Comparison of ENCODE assay signal across 20 cellular contexts in genomic region chr15:101637549-101638318, GRCh38. TPM values are rescaled to one million over a fixed set of nuclear protein-coding genes. Genes with fewer than 3 reads are reported as not detected.
DNase-seq lines count a peak whose midpoint lies in the region; ATAC-seq, FAIRE-seq and TF ChIP-seq lines count a peak whose summit lies in the region.
"Had no signal": no experiment of that assay in that cellular context is flagged by ENCODE, and none has a peak within 500 bp of the region (broad histone marks: within the 10 kb centered on the region; RNA-seq: fewer than 3 reads in every experiment).

No MANE protein-coding gene starts in this region.

- H2AFZ ChIP-seq in GM23338, result no peak overlapping the region
- H2AFZ ChIP-seq in PC-9, result no peak overlapping the region
- no peak overlapping the region for H2AFZ ChIP-seq in H1 (ENCODE audit: low read length)

- H3K4me3 ChIP-seq in GM23338, result no peak overlapping the region
- no peak overlapping the region for H3K4me3 ChIP-seq in PC-9
- H3K4me3 ChIP-seq in H1 (ENCODE audit: extremely low read depth in 1 of 4, insufficient read depth in 2 of 4, low read depth in 3 of 4, low read length in 4 of 4), result no peak overlapping the region
- H3K4me3 ChIP-seq in right lobe of liver, result no peak overlapping the region
- H3K4me3 ChIP-seq: right atrium auricular region, SJSA1 had no signal

- H3K23me2 ChIP-seq in H1 (ENCODE audit: low read depth, low read length), result no peaks in the 10 kb centered on the region

- H3K4ac ChIP-seq in H1 (replicated peaks; ENCODE audit: insufficient read length, low read depth, low read length), result no peak overlapping the region

- no peaks in the 10 kb centered on the region for H3K9me3 Mint-ChIP-seq in GM23338
- H3K9me3 Mint-ChIP-seq in activated CD8-positive, alpha-beta T cell treated with anti-CD3 and anti-CD28 coated beads, Interleukin-2, amount 10 ng/mL, durations not matched to agents 7 days and 5 days (ENCODE audit: insufficient read depth), result no peaks in the 10 kb centered on the region
- H3K9me3 Mint-ChIP-seq: activated naive CD4-positive, alpha-beta T cell treated with anti-CD3 and anti-CD28 coated beads, Interleukin-2, amount 10 ng/mL, durations not matched to agents 7 days and 5 days; brain had no signal

- H2BK20ac ChIP-seq in H1 (ENCODE audit: low read length), result no peak overlapping the region

- H3K27me3 Mint-ChIP-seq in GM23338 (ENCODE audit: insufficient read depth, low read depth, poor library complexity), result peaks cover 6% of the 10 kb centered on the region
- H3K27me3 Mint-ChIP-seq in activated CD8-positive, alpha-beta T cell treated with anti-CD3 and anti-CD28 coated beads, Interleukin-2, amount 10 ng/mL, durations not matched to agents 7 days and 5 days (ENCODE audit: low read depth), result no peaks in the 10 kb centered on the region
- H3K27me3 Mint-ChIP-seq: activated naive CD4-positive, alpha-beta T cell treated with anti-CD3 and anti-CD28 coated beads, Interleukin-2, amount 10 ng/mL, durations not matched to agents 7 days and 5 days; brain had no signal

- H3F3A ChIP-seq in GM23338 (replicated peaks; ENCODE audit: low read depth) (no peaks in the 10 kb centered on the region), PC-9 (ENCODE audit: insufficient read depth, low read depth) (peaks cover 32% of the 10 kb centered on the region; the same call in 1 of the 2 replicates)

- H3K27ac ChIP-seq in GM23338 (ENCODE audit: low read depth) (peak overlapping the region; percentile 20; the same call in 1 of the 2 replicates), PC-9 (peak overlapping the region; percentile 81), H1 (ENCODE audit: low read depth, low read length) (no peak overlapping the region), right lobe of liver (peak overlapping the region in 2 of 3 donors; percentile 7 to 16)
- H3K27ac ChIP-seq: right atrium auricular region, SJSA1 had no signal

- H4K5ac ChIP-seq in H1 (ENCODE audit: insufficient read length, low read depth, low read length), result no peak overlapping the region

- H3K4me1 Mint-ChIP-seq in GM23338, result peaks cover 22% of the 10 kb centered on the region
- H3K4me1 Mint-ChIP-seq in activated CD8-positive, alpha-beta T cell treated with anti-CD3 and anti-CD28 coated beads, Interleukin-2, amount 10 ng/mL, durations not matched to agents 7 days and 5 days (ENCODE audit: low read depth), result peaks cover 17% of the 10 kb centered on the region

- no peak overlapping the region for H2BK12ac ChIP-seq in H1 (ENCODE audit: low read depth, low read length)

- intact Hi-C loops in PC-9 (cut with micrococcal nuclease; ENCODE audit: unreplicated experiment), result loop anchor here (1.0 kb wide), 1 partner anchor 58 kb away; no protein-coding TSS in a partner anchor
- intact Hi-C loops in right lobe of liver (cut with DNase I), result no loop called here
- intact Hi-C loops in sciatic nerve (cut with DNase I), result no loop called here

- no peak for TF ChIP-seq POLR2A in H1 (IDR thresholded peaks at IDR 0.05; ENCODE audit: control extremely low read depth in 1 of 2, low read depth in 2 of 2, low read length in 2 of 2)
- no peak for TF ChIP-seq POLR2A in right lobe of liver (IDR thresholded peaks at IDR 0.05)

- H3K4me2 ChIP-seq in GM23338, result 0 out of 2 replicates have a peak overlapping the region, but pooled peaks have one; percentile 34
- H3K4me2 ChIP-seq in PC-9, result peak overlapping the region; percentile 44
- no peak overlapping the region for H3K4me2 ChIP-seq in H1 (ENCODE audit: insufficient read depth in 1 of 2, low read depth in 2 of 2, low read length in 2 of 2)

- WGBS in H1 (ENCODE audit: extremely low coverage in 1 of 2, insufficient coverage in 1 of 2, insufficient read length in 1 of 2, insufficient replicate concordance in 2 of 2, low coverage in 1 of 2, low lambda C conversion rate in 2 of 2, missing lambda C conversion rate in 1 of 2), 2 experiments, result 76% methylated on average over 9 of the region's 9 CpGs; no CpG with 5 or more reads in 1 of the 2 experiments
- 44% methylated on average over 9 of the region's 9 CpGs for WGBS in right lobe of liver (ENCODE audit: insufficient coverage, low coverage, low lambda C conversion rate, missing lambda C conversion rate)

- no peak overlapping the region for H4K8ac ChIP-seq in H1 (ENCODE audit: extremely low read depth, insufficient read depth, low read length)

- CTCF ChIA-PET in PC-9 (lab: Charles Lee) (interaction anchor here (0.6 to 0.7 kb wide), 3 partner anchors 73 to 326 kb away, joined by 4 to 11 read pairs (median 8); no protein-coding TSS in a partner anchor), H1 (lab: Charles Lee; ENCODE audit: partially characterized antibody) (interaction anchor here (0.7 to 8.8 kb wide), 7 partner anchors 15 to 368 kb away, joined by 3 to 70 read pairs (median 4); no protein-coding TSS in a partner anchor)
- CTCF ChIA-PET in activated CD8-positive, alpha-beta T cell treated with anti-CD3 and anti-CD28 coated beads, Interleukin-2, amount 10 ng/mL, durations not matched to agents 7 days and 5 days (lab: Charles Lee), result interaction anchor here (1.8 to 8.3 kb wide), 2 partner anchors 12 to 343 kb away, joined by 5 to 202 read pairs; partner anchors contain the start of gene SNRPA1

- no peak overlapping the region for H3K4me3 Mint-ChIP-seq in GM23338
- no peak overlapping the region for H3K4me3 Mint-ChIP-seq in activated CD8-positive, alpha-beta T cell treated with anti-CD3 and anti-CD28 coated beads, Interleukin-2, amount 10 ng/mL, durations not matched to agents 7 days and 5 days
- H3K4me3 Mint-ChIP-seq: activated naive CD4-positive, alpha-beta T cell treated with anti-CD3 and anti-CD28 coated beads, Interleukin-2, amount 10 ng/mL, durations not matched to agents 7 days and 5 days; brain had no signal

- H3K56ac ChIP-seq in H1 (replicated peaks; ENCODE audit: insufficient read length, low read depth, low read length), result no peak overlapping the region

- POLR2A ChIA-PET in PC-9 (lab: Charles Lee; ENCODE audit: unreplicated experiment), result interaction anchor here (0.6 to 0.7 kb wide), 2 partner anchors 14 to 69 kb away, joined by 3 to 4 read pairs; no protein-coding TSS in a partner anchor
- POLR2A ChIA-PET in H1 (lab: Charles Lee; ENCODE audit: partially characterized antibody), result no interaction called here
- POLR2A ChIA-PET in activated CD8-positive, alpha-beta T cell treated with anti-CD3 and anti-CD28 coated beads, Interleukin-2, amount 10 ng/mL, durations not matched to agents 7 days and 5 days (lab: Charles Lee), result interaction anchor here (1.3 kb wide), 1 partner anchor 11 kb away, joined by 3 read pairs; no protein-coding TSS in a partner anchor

- H3K9me2 ChIP-seq in GM23338 (ENCODE audit: insufficient read depth) (no peaks in the 10 kb centered on the region), PC-9 (ENCODE audit: insufficient read depth) (no peaks in the 10 kb centered on the region)

- H3K27me3 ChIP-seq in GM23338 (ENCODE audit: insufficient read depth) (no peaks in the 10 kb centered on the region), PC-9 (ENCODE audit: insufficient read depth, low read depth) (no peaks in the 10 kb centered on the region), H1 (replicated peaks in 1 of 4; ENCODE audit: control insufficient read depth in 3 of 4, extremely low read depth in 1 of 4, insufficient read depth in 3 of 4, low read length in 3 of 4) (no peaks in the 10 kb centered on the region), right lobe of liver (no peaks in the 10 kb centered on the region)
- H3K27me3 ChIP-seq: right atrium auricular region, SJSA1 had no signal

- peaks cover 3% of the 10 kb centered on the region; the same call in 2 of the 3 replicates for H3K36me3 Mint-ChIP-seq in GM23338 (ENCODE audit: low read depth)
- H3K36me3 Mint-ChIP-seq in activated CD8-positive, alpha-beta T cell treated with anti-CD3 and anti-CD28 coated beads, Interleukin-2, amount 10 ng/mL, durations not matched to agents 7 days and 5 days (ENCODE audit: low read depth), result peaks cover 34% of the 10 kb centered on the region

- H3K79me2 ChIP-seq in GM23338 (replicated peaks; ENCODE audit: insufficient read depth), result no peaks in the 10 kb centered on the region
- no peaks in the 10 kb centered on the region for H3K79me2 ChIP-seq in PC-9 (ENCODE audit: low read depth)
- no peaks in the 10 kb centered on the region for H3K79me2 ChIP-seq in H1 (ENCODE audit: control insufficient read depth in 1 of 2, insufficient read depth in 2 of 2, low read length in 2 of 2)

- no peak overlapping the region for H2AK5ac ChIP-seq in H1 (ENCODE audit: low read depth, low read length)

- peak overlapping the region; percentile 93 for H3K27ac Mint-ChIP-seq in GM23338
- no peak overlapping the region for H3K27ac Mint-ChIP-seq in activated CD8-positive, alpha-beta T cell treated with anti-CD3 and anti-CD28 coated beads, Interleukin-2, amount 10 ng/mL, durations not matched to agents 7 days and 5 days
- H3K27ac Mint-ChIP-seq: activated naive CD4-positive, alpha-beta T cell treated with anti-CD3 and anti-CD28 coated beads, Interleukin-2, amount 10 ng/mL, durations not matched to agents 7 days and 5 days had no signal

- no peak for TF ChIP-seq EP300 in H1 (IDR thresholded peaks at IDR 0.05; ENCODE audit: borderline replicate concordance in 1 of 2, low read depth in 2 of 2, low read length in 2 of 2)

- no peak overlapping the region for H2BK5ac ChIP-seq in H1 (ENCODE audit: low read depth, low read length)

- H3K9me3 ChIP-seq in PC-9 (ENCODE audit: insufficient read depth, low read depth), result no peaks in the 10 kb centered on the region
- no peaks in the 10 kb centered on the region for H3K9me3 ChIP-seq in H1 (ENCODE audit: insufficient read depth in 2 of 2, low read depth in 1 of 2, low read length in 1 of 2)
- H3K9me3 ChIP-seq in right lobe of liver, result no peaks in the 10 kb centered on the region
- H3K9me3 ChIP-seq: right atrium auricular region, SJSA1 had no signal

- H3K4me1 ChIP-seq in GM23338 (ENCODE audit: insufficient read depth), result peaks cover 18% of the 10 kb centered on the region; the same call in 1 of the 2 replicates
- H3K4me1 ChIP-seq in PC-9 (replicated peaks; ENCODE audit: insufficient read depth), result peaks cover 30% of the 10 kb centered on the region
- no peaks in the 10 kb centered on the region for H3K4me1 ChIP-seq in H1 (replicated peaks in 1 of 4; ENCODE audit: control insufficient read depth in 3 of 4, insufficient read depth in 4 of 4, low read length in 3 of 4)
- H3K4me1 ChIP-seq in right lobe of liver, result peaks cover 0 to 10% (median 5%) of the 10 kb centered on the region in 4 donors

- H4K91ac ChIP-seq in H1 (replicated peaks; ENCODE audit: insufficient read length, low read length), result no peak overlapping the region

- ATAC-seq in GM23338 (peak; percentile 73), right lobe of liver (peak; percentile 39 to 79 (median 51)), HG03097 (IDR thresholded peaks at IDR 0.05; ENCODE audit: low FRiP score, unreplicated experiment) (no peak), sciatic nerve (no peak)
- no peak for ATAC-seq in activated CD8-positive, alpha-beta T cell treated with anti-CD3 and anti-CD28 coated beads, Interleukin-2, amount 10 ng/mL, durations not matched to agents 7 days and 5 days

- FAIRE-seq in H1 (lab: Jason Lieb, UNC), result no peak

- no peak overlapping the region for H3K23ac ChIP-seq in H1 (ENCODE audit: insufficient read length)

- no peak overlapping the region for H2BK120ac ChIP-seq in H1 (replicated peaks; ENCODE audit: low read depth, low read length)

- no peak for TF ChIP-seq CTCF in GM23338 (conservative IDR thresholded peaks at IDR 0.05; ENCODE audit: low read depth in 2 of 2)
- TF ChIP-seq CTCF in PC-9 (conservative IDR thresholded peaks at IDR 0.05), result no peak
- TF ChIP-seq CTCF in H1 (IDR thresholded peaks at IDR 0.05; ENCODE audit: control extremely low read depth in 1 of 3, insufficient read depth in 1 of 3, low read depth in 1 of 3, low read length in 3 of 3), result no peak
- TF ChIP-seq CTCF in right lobe of liver (IDR thresholded peaks at IDR 0.05), result no peak

- TF ChIP-seq RAD21 in H1 (IDR thresholded peaks at IDR 0.05 in 1 of 2, conservative IDR thresholded peaks at IDR 0.05 in 1 of 2; ENCODE audit: low read depth in 2 of 2, low read length in 2 of 2), result no peak

- H3K36me3 ChIP-seq in GM23338 (ENCODE audit: insufficient read depth) (no peaks in the 10 kb centered on the region), PC-9 (ENCODE audit: low read depth) (0 out of 2 replicates have a peak, but pooled peaks cover 7% of the 10 kb centered on the region), H1 (ENCODE audit: control insufficient read depth in 2 of 4, insufficient read depth in 4 of 4, low read length in 3 of 4) (peaks cover 0 to 3% (median 1%) of the 10 kb centered on the region in 4 experiments; a peak in 4 of 8 replicates), right lobe of liver (peaks cover 0 to 19% (median 5%) of the 10 kb centered on the region in 4 donors)

- H4K20me1 ChIP-seq in GM23338 (replicated peaks; ENCODE audit: insufficient read depth), result peaks cover 8% of the 10 kb centered on the region; the same call in 1 of the 2 replicates
- no peaks in the 10 kb centered on the region for H4K20me1 ChIP-seq in PC-9 (ENCODE audit: insufficient read depth)
- H4K20me1 ChIP-seq in H1 (replicated peaks in 1 of 2; ENCODE audit: control insufficient read depth in 1 of 2, insufficient read depth in 2 of 2, low read length in 2 of 2), result peaks cover 0 to 4% of the 10 kb centered on the region in 2 experiments

- no peak overlapping the region for H3K14ac ChIP-seq in H1 (ENCODE audit: insufficient read length)

- H3K9ac ChIP-seq in H1 (replicated peaks in 1 of 4; ENCODE audit: extremely low read depth in 1 of 4, low read depth in 3 of 4, low read length in 3 of 4), result no peak overlapping the region

- no peaks in the 10 kb centered on the region for H3K79me1 ChIP-seq in H1 (ENCODE audit: low read depth, low read length)

- no peak overlapping the region for H2BK15ac ChIP-seq in H1 (ENCODE audit: low read length)

- BruUV-seq in PC-9 (replicated peaks; lab: Mats Ljungman, UMichigan), result no TSS peak

- DNase-seq in GM23338 (ENCODE audit: low spot score) (no peak), PC-9 (peak; percentile 57 to 90), H1 (ENCODE audit: low read depth in 1 of 2, low spot score in 2 of 2) (no peak), right lobe of liver (no peak), GOT3 (lab: John Stamatoyannopoulos, UW) (no peak), sciatic nerve (ENCODE audit: low spot score) (no peak)
- no peak for DNase-seq in activated CD8-positive, alpha-beta T cell treated with anti-CD3 and anti-CD28 coated beads, Interleukin-2, amount 10 ng/mL, durations not matched to agents 7 days and 5 days
- DNase-seq: activated CD4-positive, alpha-beta T cell treated with anti-CD3 and anti-CD28 coated beads for 4 hours; activated naive CD4-positive, alpha-beta T cell treated with anti-CD3 and anti-CD28 coated beads, Interleukin-2, amount 10 ng/mL, durations not matched to agents 7 days and 5 days; activated T-cell treated with anti-CD3 and anti-CD28 coated beads for 4 hours; COR-L47; hippocampal formation; kidney glomerular epithelial cell; NCI-H2081; NCI-H526; stimulated activated CD4-positive, alpha-beta T cell treated with anti-CD3 and anti-CD28 coated beads, Interleukin-1b, Interleukin-23, amount 100 ng/mL, for 48 hours had no signal

- H3K18ac ChIP-seq in H1 (ENCODE audit: extremely low read depth, low read length), result no peak overlapping the region

RNA-seq across cellular contexts. Expression of gene TM2D3, which starts 14.4 kb away (rescaled TPM):
- total RNA-seq in GM23338 (2014; rRNA removed; shearing (Covaris generic)), result 33.9 and 36.6 TPM in 2 replicates
- polyA plus RNA-seq in GM23338 (2016; fragmentation: Nextera tagmentation; extraction: Ambion mirVana), result 26.2 and 28.7 TPM in 2 replicates
- 18.8 and 21.7 TPM in 2 replicates for total RNA-seq in PC-9 (2021)
- total RNA-seq in H1 (2021; fragmentation: NEBNext Ultra II Directional; extraction: Animal tissue kit (Norgen Biotek cat#: 25700)), result 24.2 and 28.0 TPM in 2 replicates
- polyA plus RNA-seq in H1 (2011; rRNA removed), result 21.8 and 26.4 TPM in 2 replicates
- 32.1 TPM for polyA plus RNA-seq in H1 (2011; cell fraction: cytosol; rRNA removed)
- polyA plus RNA-seq in H1 (2011; cell fraction: nucleus; rRNA removed), result 21.2 TPM
- polyA plus RNA-seq in H1 (2012, experiment 1 of 2), result 24.5 to 35.4 TPM (median 28.9 TPM) in 4 replicates
- polyA plus RNA-seq in H1 (2012, experiment 2 of 2), result 10.0 TPM
- polyA plus RNA-seq in H1 (2013, experiment 1 of 2), result 22.1 TPM
- polyA plus RNA-seq in H1 (2013, experiment 2 of 2), result 26.0 TPM
- 33.6 and 39.5 TPM in 2 replicates for polyA minus RNA-seq in H1 (2011; rRNA and poly(A)+ RNA removed)
- polyA minus RNA-seq in H1 (2011; cell fraction: cytosol; rRNA and poly(A)+ RNA removed), result 22.0 TPM
- polyA minus RNA-seq in H1 (2011; cell fraction: nucleus; rRNA and poly(A)+ RNA removed), result 38.3 TPM
- 10 to 100 TPM; 29.5 to 46.9 (median 40.8) TPM for total RNA-seq in right lobe of liver
- 10 to 100 TPM; 36.8 to 38.8 TPM for total RNA-seq in activated CD8-positive, alpha-beta T cell treated with anti-CD3 and anti-CD28 coated beads, Interleukin-2, amount 10 ng/mL, durations not matched to agents 7 days and 5 days
- total RNA-seq in sciatic nerve, result 57.2 TPM

Comparison
In these comparisons a context has a peak if more than half of its experiments do, and no peak if none do; other contexts are left out.
1. ATAC-seq: peak in GM23338 (single experiment) and right lobe of liver (4 of 4); none in HG03097 (single experiment), activated CD8-positive, alpha-beta T cell treated with anti-CD3 and anti-CD28 coated beads, Interleukin-2, amount 10 ng/mL, durations not matched to agents 7 days and 5 days (single experiment) and sciatic nerve (single experiment).
2. DNase-seq: peak in PC-9 (2 of 2); none in GM23338 (single experiment), H1 (0 of 2), right lobe of liver (0 of 3), GOT3 (single experiment), activated CD8-positive, alpha-beta T cell treated with anti-CD3 and anti-CD28 coated beads, Interleukin-2, amount 10 ng/mL, durations not matched to agents 7 days and 5 days (single experiment) and sciatic nerve (single experiment).
3. H3K4me2 ChIP-seq: peak in GM23338 (single experiment) and PC-9 (single experiment); none in H1 (0 of 2).